In genomic region chr20:53402233-53403005, GRCh38 we compare ENCODE assay signal across 21 cellular contexts.
DNase-seq lines count a peak whose midpoint lies in the region; ATAC-seq and TF ChIP-seq lines count a peak whose summit lies in the region.
"Had no signal": no experiment of that assay in that cellular context is flagged by ENCODE, and none has a peak within 500 bp of the region (broad histone marks: within the 10 kb centered on the region; RNA-seq: fewer than 3 reads in every experiment).

No MANE protein-coding gene starts in this region.

- no peaks in the 10 kb centered on the region for H3K9me3 ChIP-seq in CD4-positive, alpha-beta memory T cell (ENCODE audit: control insufficient read depth in 1 of 2, low read length in 2 of 2)
- H3K9me3 ChIP-seq: colonic mucosa, sigmoid colon, testis had no signal

- peaks cover 0 to 2% of the 10 kb centered on the region in 2 donors for H3K36me3 Mint-ChIP-seq in CD4-positive, alpha-beta memory T cell
- H3K36me3 Mint-ChIP-seq in T-cell (peaks cover 4% of the 10 kb centered on the region), glutamatergic neuron (ENCODE audit: unreplicated experiment) (no peaks in the 10 kb centered on the region)
- H3K36me3 Mint-ChIP-seq in activated T-cell treated with anti-CD3 and anti-CD28 coated beads, Interleukin-2, amount 50 U/mL, for 24 hours (ENCODE audit: low read depth): no peaks in the 10 kb centered on the region
- H3K36me3 Mint-ChIP-seq in naive thymus-derived CD8-positive, alpha-beta T cell: no peaks in the 10 kb centered on the region
- H3K36me3 Mint-ChIP-seq: CD4-positive, CD25-positive, alpha-beta regulatory T cell; natural killer cell had no signal

- H3K36me3 ChIP-seq in CD4-positive, alpha-beta memory T cell (ENCODE audit: insufficient read depth, low read length): no peaks in the 10 kb centered on the region
- H3K36me3 ChIP-seq: colonic mucosa, sigmoid colon had no signal

- POLR2A ChIA-PET in CD4-positive, alpha-beta memory T cell (lab: Charles Lee; ENCODE audit: partially characterized antibody): no interaction called here
- POLR2A ChIA-PET in T-cell (lab: Charles Lee): no interaction called here
- POLR2A ChIA-PET in naive thymus-derived CD8-positive, alpha-beta T cell (lab: Charles Lee): interaction anchor here (1.0 kb wide), 1 partner anchor 16 kb away, joined by 3 read pairs; no protein-coding TSS in a partner anchor

- H3K27ac Mint-ChIP-seq in CD4-positive, alpha-beta memory T cell: peak overlapping the region in 2 of 7 donors; percentile 64 to 69
- H3K27ac Mint-ChIP-seq in T-cell (peak overlapping the region; percentile 37 to 81), glutamatergic neuron (ENCODE audit: unreplicated experiment) (no peak overlapping the region)
- peak overlapping the region; percentile 8 for H3K27ac Mint-ChIP-seq in activated T-cell treated with anti-CD3 and anti-CD28 coated beads, Interleukin-2, amount 50 U/mL, for 24 hours
- H3K27ac Mint-ChIP-seq in naive thymus-derived CD8-positive, alpha-beta T cell: peak overlapping the region; percentile 15 to 91 (median 72)
- H3K27ac Mint-ChIP-seq: CD4-positive, CD25-positive, alpha-beta regulatory T cell; endodermal cell; natural killer cell had no signal

- peak; percentile 90 to 99 (median 94) for ATAC-seq in T-cell (replicated peaks in 1 of 4)
- ATAC-seq in naive thymus-derived CD8-positive, alpha-beta T cell: peak; percentile 96 to 98
- ATAC-seq: left cardiac atrium, natural killer cell had no signal

- intact Hi-C loops in CD4-positive, alpha-beta memory T cell (cut with micrococcal nuclease): no loop called here

- H3K4me1 Mint-ChIP-seq in CD4-positive, alpha-beta memory T cell: peaks cover 7 to 13% (median 12%) of the 10 kb centered on the region in 4 donors
- H3K4me1 Mint-ChIP-seq in T-cell (peaks cover 26 to 57% (median 39%) of the 10 kb centered on the region in 3 donors), glutamatergic neuron (ENCODE audit: low read depth, unreplicated experiment) (no peaks in the 10 kb centered on the region)
- H3K4me1 Mint-ChIP-seq in activated T-cell treated with anti-CD3 and anti-CD28 coated beads, Interleukin-2, amount 50 U/mL, for 24 hours (ENCODE audit: low read depth): peaks cover 33% of the 10 kb centered on the region
- peaks cover 30 to 69% (median 49%) of the 10 kb centered on the region in 4 donors for H3K4me1 Mint-ChIP-seq in naive thymus-derived CD8-positive, alpha-beta T cell
- H3K4me1 Mint-ChIP-seq: endodermal cell, natural killer cell had no signal

- H3K4me1 ChIP-seq in CD4-positive, alpha-beta memory T cell (ENCODE audit: insufficient read depth, low read length): peaks cover 8% of the 10 kb centered on the region
- H3K4me1 ChIP-seq: colonic mucosa, parathyroid adenoma, sigmoid colon, testis had no signal

- peak overlapping the region in 6 of 8 donors; percentile 14 to 58 (median 41) for H3K4me3 Mint-ChIP-seq in CD4-positive, alpha-beta memory T cell
- peak overlapping the region in 2 of 3 donors; percentile 4 to 40 for H3K4me3 Mint-ChIP-seq in T-cell
- H3K4me3 Mint-ChIP-seq in activated T-cell treated with anti-CD3 and anti-CD28 coated beads, Interleukin-2, amount 50 U/mL, for 24 hours: no peak overlapping the region
- peak overlapping the region in 9 of 10 donors; percentile 19 to 78 (median 56) for H3K4me3 Mint-ChIP-seq in naive thymus-derived CD8-positive, alpha-beta T cell
- H3K4me3 Mint-ChIP-seq in glutamatergic neuron (ENCODE audit: unreplicated experiment): no peak overlapping the region
- H3K4me3 Mint-ChIP-seq: CD4-positive, CD25-positive, alpha-beta regulatory T cell; endodermal cell; natural killer cell had no signal

- H3K27me3 ChIP-seq in CD4-positive, alpha-beta memory T cell (ENCODE audit: insufficient read depth, low read length): no peaks in the 10 kb centered on the region
- H3K27me3 ChIP-seq: colonic mucosa, sigmoid colon, testis had no signal

- TF ChIP-seq CTCF in glutamatergic neuron (IDR thresholded peaks at IDR 0.05; ENCODE audit: partially characterized antibody, unreplicated experiment): no peak

- peaks cover 0 to 12% (median 4%) of the 10 kb centered on the region in 8 donors for H3K9me3 Mint-ChIP-seq in CD4-positive, alpha-beta memory T cell
- H3K9me3 Mint-ChIP-seq in T-cell (peaks cover 0 to 5% (median 0%) of the 10 kb centered on the region in 3 donors), glutamatergic neuron (ENCODE audit: unreplicated experiment) (no peaks in the 10 kb centered on the region)
- H3K9me3 Mint-ChIP-seq in activated T-cell treated with anti-CD3 and anti-CD28 coated beads, Interleukin-2, amount 50 U/mL, for 24 hours: no peaks in the 10 kb centered on the region
- peaks cover 0 to 6% (median 1%) of the 10 kb centered on the region in 9 donors for H3K9me3 Mint-ChIP-seq in naive thymus-derived CD8-positive, alpha-beta T cell
- H3K9me3 Mint-ChIP-seq: natural killer cell had no signal

- peak in 2 of 5 donors; percentile 20 to 26 for DNase-seq in CD4-positive, alpha-beta memory T cell
- DNase-seq in T-cell: peak in 24 of 34 experiments; percentile 2 to 58 (median 17)
- no peak for DNase-seq in activated T-cell treated with anti-CD3 and anti-CD28 coated beads, Interleukin-2, amount 50 U/mL, for 24 hours
- DNase-seq in naive thymus-derived CD8-positive, alpha-beta T cell: peak in 9 of 10 donors; percentile 16 to 80 (median 39)
- DNase-seq in SW480 (ENCODE audit: low spot score): no peak
- DNase-seq in glutamatergic neuron: no peak
- DNase-seq in activated CD4-positive, CD25-positive, alpha-beta regulatory T cell (lab: John Stamatoyannopoulos, UW): no peak
- DNase-seq: colonic mucosa, DMS79 treated with DMSO at 0.1 percent for 48 hours, endodermal cell, HCEC 1CT, left cardiac atrium, mesendoderm, natural killer cell, NCI-H1417 treated with DMSO at 0.1 percent for 48 hours, NCI-H69, SHP77 treated with DMSO at 0.1 percent for 48 hours, sigmoid colon, testis had no signal

- peaks cover 0 to 2% of the 10 kb centered on the region in 2 donors for H3K27me3 Mint-ChIP-seq in CD4-positive, alpha-beta memory T cell
- no peaks in the 10 kb centered on the region for H3K27me3 Mint-ChIP-seq in T-cell
- no peaks in the 10 kb centered on the region for H3K27me3 Mint-ChIP-seq in activated T-cell treated with anti-CD3 and anti-CD28 coated beads, Interleukin-2, amount 50 U/mL, for 24 hours
- H3K27me3 Mint-ChIP-seq in naive thymus-derived CD8-positive, alpha-beta T cell: no peaks in the 10 kb centered on the region
- H3K27me3 Mint-ChIP-seq in glutamatergic neuron (ENCODE audit: unreplicated experiment): no peaks in the 10 kb centered on the region

- CTCF ChIA-PET in CD4-positive, alpha-beta memory T cell (lab: Charles Lee; ENCODE audit: partially characterized antibody): no interaction called here
- CTCF ChIA-PET in T-cell (lab: Charles Lee): interaction anchor here in 1 of 2 donors (0.7 kb wide), 1 partner anchor 1092 kb away, joined by 12 read pairs; no protein-coding TSS in a partner anchor

- no peak overlapping the region for H3K27ac ChIP-seq in CD4-positive, alpha-beta memory T cell (ENCODE audit: low read depth, low read length)
- H3K27ac ChIP-seq: colonic mucosa, parathyroid adenoma, sigmoid colon, testis had no signal

- H3K4me3 ChIP-seq in CD4-positive, alpha-beta memory T cell (ENCODE audit: low read length in 2 of 2): no peak overlapping the region
- H3K4me3 ChIP-seq: colonic mucosa, sigmoid colon, testis had no signal

Comparison
In these comparisons a context has a peak if more than half of its experiments do, and no peak if none do; other contexts are left out.
1. DNase-seq: peak in T-cell (24 of 34) and naive thymus-derived CD8-positive, alpha-beta T cell (9 of 10); none in activated T-cell treated with anti-CD3 and anti-CD28 coated beads, Interleukin-2, amount 50 U/mL, for 24 hours (single experiment), SW480 (single experiment), glutamatergic neuron (single experiment) and activated CD4-positive, CD25-positive, alpha-beta regulatory T cell (0 of 4).
2. H3K4me3 Mint-ChIP-seq: peak in CD4-positive, alpha-beta memory T cell (6 of 8), T-cell (2 of 3) and naive thymus-derived CD8-positive, alpha-beta T cell (9 of 10); none in activated T-cell treated with anti-CD3 and anti-CD28 coated beads, Interleukin-2, amount 50 U/mL, for 24 hours (single experiment) and glutamatergic neuron (single experiment).